Comparison of ENCODE assay signal across 19 cellular contexts in the genomic region with DNA sequence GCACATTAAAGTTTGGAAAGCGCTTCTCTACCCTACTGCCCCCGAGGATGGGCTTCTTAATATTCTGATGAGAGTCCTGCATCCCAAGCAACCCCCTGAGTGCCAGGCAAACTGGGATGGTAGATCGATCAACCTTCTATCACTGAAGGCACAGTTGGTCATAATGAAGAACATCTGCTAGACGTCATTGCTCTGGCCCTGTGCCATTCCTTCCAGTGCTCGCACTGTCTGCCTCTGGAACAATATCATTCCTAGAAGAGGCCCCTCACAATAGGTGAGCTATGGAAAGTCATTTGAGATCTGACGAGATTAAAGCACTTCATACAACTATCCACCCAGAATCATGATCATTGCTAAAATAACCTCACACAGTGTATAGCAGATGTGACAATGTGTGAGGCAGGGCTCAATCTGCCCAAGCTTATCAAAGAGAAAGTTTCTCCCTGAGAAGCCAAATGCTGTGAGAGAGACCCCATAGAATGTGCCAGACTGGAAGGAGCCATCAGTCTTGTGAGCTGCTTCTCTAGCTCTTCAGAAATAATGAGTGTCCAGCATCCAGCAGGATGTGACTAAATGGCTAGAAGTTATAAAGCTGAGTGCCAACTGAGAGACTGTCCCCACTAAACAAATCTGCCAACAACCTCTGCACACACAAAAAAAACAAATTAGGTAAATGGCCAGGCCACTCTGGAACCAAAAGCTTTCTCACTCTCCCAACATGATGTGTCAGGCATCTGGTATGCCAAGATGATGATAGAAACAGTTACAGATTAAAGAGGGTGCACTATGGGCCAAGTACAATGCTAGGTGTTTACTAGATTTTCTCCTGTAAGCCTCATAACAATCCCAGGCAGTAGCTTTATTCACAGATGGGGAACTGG.
DNase-seq lines count a peak whose midpoint lies in the region; ATAC-seq and TF ChIP-seq lines count a peak whose summit lies in the region.
"Had no signal": no experiment of that assay in that cellular context is flagged by ENCODE, and none has a peak within 500 bp of the region (broad histone marks: within the 10 kb centered on the region; RNA-seq: fewer than 3 reads in every experiment).

No MANE protein-coding gene starts in this region.

- intact Hi-C loops in posterior cingulate gyrus (cut with DNase I), result no loop called here

- no peaks in the 10 kb centered on the region for H3K27me3 Mint-ChIP-seq in T-cell
- H3K27me3 Mint-ChIP-seq: activated B cell treated with CpG ODN at 0.5 μM for 24 hours; activated naive CD4-positive, alpha-beta T cell treated with anti-CD3 and anti-CD28 coated beads, Interleukin-2, amount 10 ng/mL, durations not matched to agents 7 days and 5 days had no signal

- TF ChIP-seq CTCF in AG09309 (IDR thresholded peaks at IDR 0.05; ENCODE audit: control insufficient read depth, insufficient read depth, low read depth, low read length, missing control alignments) (no peak), coronary artery (IDR thresholded peaks at IDR 0.05) (no peak)

- no peak overlapping the region for H3K27ac ChIP-seq in coronary artery
- H3K27ac ChIP-seq: left ventricle myocardium inferior, right atrium auricular region, tibial nerve had no signal

- no peaks in the 10 kb centered on the region for H3K36me3 Mint-ChIP-seq in T-cell
- H3K36me3 Mint-ChIP-seq: CD14-positive monocyte had no signal

- H3K9me3 Mint-ChIP-seq in T-cell, result peaks cover 4 to 7% (median 6%) of the 10 kb centered on the region in 3 donors

- POLR2A ChIA-PET in T-cell (lab: Charles Lee), result no interaction called here

- H3K4me3 ChIP-seq in AG09309 (ENCODE audit: control insufficient read depth, low read depth, low read length), result no peak overlapping the region
- no peak overlapping the region for H3K4me3 ChIP-seq in coronary artery
- H3K4me3 ChIP-seq: left ventricle myocardium inferior, right atrium auricular region, tibial nerve had no signal

- H3K27ac Mint-ChIP-seq in T-cell, result peak overlapping the region; percentile 35 to 37
- H3K27ac Mint-ChIP-seq: activated B cell treated with CpG ODN at 0.5 μM for 24 hours; activated naive CD4-positive, alpha-beta T cell treated with anti-CD3 and anti-CD28 coated beads, Interleukin-2, amount 10 ng/mL, durations not matched to agents 7 days and 5 days had no signal

- peaks cover 34 to 38% (median 36%) of the 10 kb centered on the region in 3 donors for H3K4me1 Mint-ChIP-seq in T-cell
- H3K4me1 Mint-ChIP-seq: CD14-positive monocyte had no signal

- CTCF ChIA-PET in T-cell (lab: Charles Lee), result interaction anchor here in 1 of 2 donors (0.5 kb wide), 1 partner anchor 227 kb away, joined by 8 read pairs; no protein-coding TSS in a partner anchor

- ATAC-seq in T-cell (replicated peaks in 1 of 4) (no peak), HG03442 (IDR thresholded peaks at IDR 0.05; ENCODE audit: unreplicated experiment) (no peak), HG03097 (IDR thresholded peaks at IDR 0.05; ENCODE audit: low FRiP score, unreplicated experiment) (no peak)

- peak; percentile 29 for DNase-seq in AG09309 (ENCODE audit: low read depth)
- peak; percentile 48 for DNase-seq in GM03348 (ENCODE audit: low spot score)
- no peak for DNase-seq in T-cell
- peak; percentile 51 for DNase-seq in glomerular visceral epithelial cell (ENCODE audit: extremely low spot score)
- no peak for DNase-seq in coronary artery (ENCODE audit: low spot score)
- DNase-seq in posterior cingulate gyrus, result no peak
- DNase-seq: activated B cell treated with CpG ODN at 0.5 μM for 24 hours; activated CD8-positive, alpha-beta memory T cell treated with anti-CD3 and anti-CD28 coated beads, Interleukin-2, amount 50 U/mL, for 4 hours; activated naive CD4-positive, alpha-beta T cell treated with anti-CD3 and anti-CD28 coated beads, Interleukin-2, amount 10 ng/mL, durations not matched to agents 7 days and 5 days; hippocampal formation; KBM-7; left ventricle myocardium inferior; NCI-H1436; NCI-H446 treated with DMSO at 0.1 percent for 48 hours had no signal

- no peak overlapping the region for H3K4me3 Mint-ChIP-seq in T-cell
- H3K4me3 Mint-ChIP-seq: activated B cell treated with CpG ODN at 0.5 μM for 24 hours; activated naive CD4-positive, alpha-beta T cell treated with anti-CD3 and anti-CD28 coated beads, Interleukin-2, amount 10 ng/mL, durations not matched to agents 7 days and 5 days; CD14-positive monocyte had no signal

Comparison
In these comparisons a context has a peak if more than half of its experiments do, and no peak if none do; other contexts are left out.
1. DNase-seq: peak in AG09309 (single experiment), GM03348 (single experiment) and glomerular visceral epithelial cell (single experiment); none in T-cell (0 of 34), coronary artery (single experiment) and posterior cingulate gyrus (0 of 10).